10 cellular contexts compared by ENCODE assay signal in the genomic region with DNA sequence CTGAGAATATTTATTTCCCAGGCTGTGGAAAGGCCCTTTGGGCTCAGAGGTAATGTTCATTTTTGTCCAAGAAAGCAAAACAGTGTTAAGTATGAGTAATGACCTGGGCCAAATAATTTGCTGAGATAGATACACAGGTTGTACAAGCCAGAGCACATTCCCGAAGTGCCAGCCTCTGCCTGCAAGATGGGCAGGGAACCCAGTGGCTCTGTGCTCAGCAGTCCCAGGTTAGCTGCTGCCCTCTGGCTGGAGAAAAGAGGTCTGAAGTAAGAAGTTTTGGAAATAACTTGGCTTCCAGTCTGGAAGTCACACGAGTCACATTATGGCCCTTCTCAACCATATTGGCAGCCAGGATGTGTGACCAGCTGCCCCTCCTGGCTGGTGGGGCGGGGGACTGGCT. TPM values are rescaled to one million over a fixed set of nuclear protein-coding genes. Genes with fewer than 3 reads are reported as not detected.
DNase-seq lines count a peak whose midpoint lies in the region; ATAC-seq, FAIRE-seq and TF ChIP-seq lines count a peak whose summit lies in the region.
"Had no signal": no experiment of that assay in that cellular context is flagged by ENCODE, and none has a peak within 500 bp of the region (broad histone marks: within the 10 kb centered on the region; RNA-seq: fewer than 3 reads in every experiment).

No MANE protein-coding gene starts in this region.

- H3K4me3 ChIP-seq in A549 (no peak overlapping the region), epithelial cell of esophagus (ENCODE audit: low read length) (no peak overlapping the region)

- peak overlapping the region; percentile 6; the same call in 1 of the 3 replicates for H3K4me2 ChIP-seq in A549
- H3K4me2 ChIP-seq: KMS-11 had no signal

- POLR2A ChIA-PET in A549 (lab: Yijun Ruan, JAX): no interaction called here

- H3K27ac ChIP-seq in A549: peak overlapping the region in 1 of 2 experiments; percentile 78; a peak in 4 of 6 replicates
- H3K27ac ChIP-seq: KMS-11 had no signal

- TF ChIP-seq CTCF in A549 (IDR thresholded peaks at IDR 0.05): peak; percentile 64
- peak; percentile 85 for TF ChIP-seq CTCF in epithelial cell of esophagus (IDR thresholded peaks at IDR 0.05; ENCODE audit: insufficient read depth, low read depth, low read length, missing control alignments)

- 29% methylated on average over 3 of the region's 3 CpGs for WGBS in A549 (ENCODE audit: missing lambda C conversion rate)

- DNase-seq in A549 (ENCODE audit: low read depth in 1 of 2, low spot score in 1 of 2): peak; percentile 35 to 62
- peak; percentile 76 for DNase-seq in NCI-H226
- peak; percentile 97 for DNase-seq in epithelial cell of esophagus (ENCODE audit: low read depth)
- DNase-seq in lung microvascular endothelial cell (ENCODE audit: low read depth in 2 of 2): peak; percentile 65 to 66
- DNase-seq in NCI-H2171 treated with DMSO at 0.1 percent for 48 hours (lab: John Stamatoyannopoulos, UW): no peak
- no peak for DNase-seq in epidermal melanocyte (ENCODE audit: insufficient read length, low spot score)

- no peak for TF ChIP-seq POLR2A in A549 (IDR thresholded peaks at IDR 0.05; ENCODE audit: low read length)

- CTCF ChIA-PET in A549 (lab: Yijun Ruan, JAX): interaction anchor here (0.7 to 14.8 kb wide), 30 partner anchors 8 to 454 kb away, joined by 3 to 286 read pairs (median 6); a partner anchor contains a TSS

- no peak for FAIRE-seq in A549 (lab: Jason Lieb, UNC)

- no peaks in the 10 kb centered on the region for H3K9me3 ChIP-seq in A549

- H3K4me1 ChIP-seq in A549: peaks cover 62% of the 10 kb centered on the region

- peak; percentile 77 to 84 for TF ChIP-seq RAD21 in A549 (conservative IDR thresholded peaks at IDR 0.05 in 1 of 2, IDR thresholded peaks at IDR 0.05 in 1 of 2)

- no peak for TF ChIP-seq EP300 in A549 (IDR thresholded peaks at IDR 0.05)

- peak; percentile 63 to 75 for ATAC-seq in A549
- no peak for ATAC-seq in HG03521 (IDR thresholded peaks at IDR 0.05; ENCODE audit: unreplicated experiment)
- ATAC-seq in HG03175 (IDR thresholded peaks at IDR 0.05; ENCODE audit: unreplicated experiment): no peak

TF ChIP-seq in A549, 52 proteins besides CTCF, POLR2A, EP300 and RAD21:
- TF ChIP-seq SMC3 (IDR thresholded peaks at IDR 0.05): peak; percentile 86
- TF ChIP-seq, protein P1, sequence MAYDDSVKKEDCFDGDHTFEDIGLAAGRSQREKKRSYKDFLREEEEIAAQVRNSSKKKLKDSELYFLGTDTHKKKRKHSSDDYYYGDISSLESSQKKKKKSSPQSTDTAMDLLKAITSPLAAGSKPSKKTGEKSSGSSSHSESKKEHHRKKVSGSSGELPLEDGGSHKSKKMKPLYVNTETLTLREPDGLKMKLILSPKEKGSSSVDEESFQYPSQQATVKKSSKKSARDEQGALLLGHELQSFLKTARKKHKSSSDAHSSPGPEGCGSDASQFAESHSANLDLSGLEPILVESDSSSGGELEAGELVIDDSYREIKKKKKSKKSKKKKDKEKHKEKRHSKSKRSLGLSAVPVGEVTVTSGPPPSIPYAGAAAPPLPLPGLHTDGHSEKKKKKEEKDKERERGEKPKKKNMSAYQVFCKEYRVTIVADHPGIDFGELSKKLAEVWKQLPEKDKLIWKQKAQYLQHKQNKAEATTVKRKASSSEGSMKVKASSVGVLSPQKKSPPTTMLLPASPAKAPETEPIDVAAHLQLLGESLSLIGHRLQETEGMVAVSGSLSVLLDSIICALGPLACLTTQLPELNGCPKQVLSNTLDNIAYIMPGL (CRISPR knock-in tag; IDR thresholded peaks at IDR 0.05; ENCODE audit: borderline replicate concordance): no peak
TF ChIP-seq in A549: peak in this region for 1.

RNA-seq across cellular contexts. Expression of a gene that starts 20.2 kb away (rescaled TPM):
- 1.1 and 1.2 TPM in 2 replicates for polyA plus RNA-seq in A549 (2011; rRNA removed)
- 0.19 and 0.24 TPM in 2 replicates for polyA plus RNA-seq in A549 (2012; cell fraction: cytosol; rRNA removed)
- 0.06 TPM in 1 of 2 replicates, not detected in the other for polyA plus RNA-seq in A549 (2012; cell fraction: nucleus; rRNA removed)
- polyA plus RNA-seq in A549 (2017; fragmentation: RNase III; extraction: RNeasy Plus Mini Kit Qiagen cat#74134 plus additional on column Dnase treatment): 1.8 to 2.6 TPM (median 2.4 TPM) in 3 replicates
- polyA minus RNA-seq in A549 (2011; rRNA and poly(A)+ RNA removed): 0.37 TPM in 1 of 2 replicates, not detected in the other
- total RNA-seq in lung microvascular endothelial cell: 49.7 and 86.3 TPM in 2 replicates
- polyA plus RNA-seq: fibroblast of lung had no signal

Comparison
In these comparisons a context has a peak if more than half of its experiments do, and no peak if none do; other contexts are left out.
1. ATAC-seq: peak in A549 (2 of 2); none in HG03521 (single experiment) and HG03175 (single experiment).
2. DNase-seq: peak in A549 (2 of 2), NCI-H226 (single experiment), epithelial cell of esophagus (single experiment) and lung microvascular endothelial cell (2 of 2); none in NCI-H2171 treated with DMSO at 0.1 percent for 48 hours (single experiment) and epidermal melanocyte (single experiment).